ENCODE assay signal across 26 cellular contexts in the genomic region with DNA sequence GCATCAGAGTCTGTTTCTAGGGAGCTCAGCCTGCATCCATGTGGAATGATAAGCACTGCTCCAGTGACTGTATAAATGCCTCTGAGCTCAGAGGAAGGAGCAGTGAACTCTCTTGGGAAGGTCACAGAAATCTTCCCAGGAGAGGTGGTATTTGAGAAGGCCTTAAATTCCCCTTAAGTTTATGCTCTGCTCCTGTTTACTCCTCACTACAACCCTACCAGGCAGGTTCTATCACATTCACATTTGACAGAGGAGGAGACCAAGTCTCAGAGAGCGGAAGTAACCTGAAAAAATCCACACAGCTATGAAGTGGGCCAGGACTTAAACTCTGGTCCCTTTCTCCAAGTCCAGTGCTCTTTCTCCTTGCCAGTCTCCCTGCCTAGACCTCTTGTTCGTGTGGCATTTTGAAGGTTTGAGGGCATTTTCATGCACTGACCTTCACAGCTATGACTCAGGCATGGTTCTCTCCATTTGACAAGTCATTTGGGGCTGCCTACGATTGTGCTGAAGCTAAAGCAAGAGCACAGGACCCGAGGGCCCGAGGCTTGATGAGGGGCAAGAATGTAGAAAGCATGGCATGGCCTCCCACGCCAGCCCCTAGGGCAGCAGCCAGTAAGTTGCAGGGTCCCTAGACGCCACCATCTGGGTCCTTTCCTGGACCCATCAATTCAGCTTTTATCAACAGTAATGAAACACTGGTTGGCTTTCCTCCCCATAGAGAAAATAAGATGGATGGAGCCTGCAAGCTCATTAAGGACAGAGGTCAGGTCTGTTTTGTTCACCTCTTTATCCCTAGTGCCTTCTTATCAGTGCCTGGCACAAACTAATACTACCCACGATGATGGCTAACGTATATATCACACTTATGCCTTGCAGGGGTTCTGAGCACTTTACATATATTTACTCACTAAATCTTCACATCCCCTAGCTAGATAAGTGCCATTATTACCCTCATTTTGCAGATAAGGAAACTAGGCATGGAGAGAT. TPM values are rescaled to one million over a fixed set of nuclear protein-coding genes. Genes with fewer than 3 reads are reported as not detected.
DNase-seq lines count a peak whose midpoint lies in the region; ATAC-seq and TF ChIP-seq lines count a peak whose summit lies in the region.
"Had no signal": no experiment of that assay in that cellular context is flagged by ENCODE, and none has a peak within 500 bp of the region (broad histone marks: within the 10 kb centered on the region; RNA-seq: fewer than 3 reads in every experiment).

No MANE protein-coding gene starts in this region.

- peaks cover 27% of the 10 kb centered on the region for H3K4me1 Mint-ChIP-seq in stimulated activated naive CD8-positive, alpha-beta T cell treated with anti-CD3 and anti-CD28 coated beads, Interleukin-15, amount 100 ng/mL, for 72 hours
- H3K4me1 Mint-ChIP-seq in central memory CD8-positive, alpha-beta T cell, result peaks cover 32% of the 10 kb centered on the region
- H3K4me1 Mint-ChIP-seq in progenitor cell of endocrine pancreas (ENCODE audit: low read depth) (peaks cover 27% of the 10 kb centered on the region), endothelial cell (ENCODE audit: unreplicated experiment) (peaks cover 9% of the 10 kb centered on the region)

- peaks cover 1% of the 10 kb centered on the region for H3K36me3 Mint-ChIP-seq in central memory CD8-positive, alpha-beta T cell (ENCODE audit: insufficient read depth)
- H3K36me3 Mint-ChIP-seq in progenitor cell of endocrine pancreas (ENCODE audit: insufficient read depth) (no peaks in the 10 kb centered on the region), endothelial cell (ENCODE audit: low read depth, unreplicated experiment) (no peaks in the 10 kb centered on the region)
- H3K36me3 Mint-ChIP-seq: CD8-positive, alpha-beta T cell had no signal

- in situ Hi-C loops in G401 (cut with HindIII; ENCODE audit: low sequenced_read_pairs), result no loop called here

- H3K4me3 Mint-ChIP-seq in stimulated activated naive CD8-positive, alpha-beta T cell treated with anti-CD3 and anti-CD28 coated beads, Interleukin-15, amount 100 ng/mL, for 72 hours, result no peak overlapping the region
- H3K4me3 Mint-ChIP-seq in central memory CD8-positive, alpha-beta T cell, result no peak overlapping the region
- H3K4me3 Mint-ChIP-seq in progenitor cell of endocrine pancreas (ENCODE audit: low read depth), result no peak overlapping the region
- H3K4me3 Mint-ChIP-seq in endothelial cell (ENCODE audit: unreplicated experiment), result no peak overlapping the region
- H3K4me3 Mint-ChIP-seq: CD8-positive, alpha-beta T cell; IgD-negative memory B cell had no signal

- DNase-seq in stimulated activated naive CD8-positive, alpha-beta T cell treated with anti-CD3 and anti-CD28 coated beads, Interleukin-15, Interleukin-2, amounts not matched to agents 100 U/mL and 50 U/mL, for 24 hours, result no peak
- DNase-seq in stimulated activated naive CD8-positive, alpha-beta T cell treated with anti-CD3 and anti-CD28 coated beads, Interleukin-15, amount 100 ng/mL, for 72 hours, result no peak
- DNase-seq in central memory CD8-positive, alpha-beta T cell (ENCODE audit: low spot score in 2 of 2), result no peak
- DNase-seq in progenitor cell of endocrine pancreas (ENCODE audit: low spot score, unreplicated experiment), result no peak
- no peak for DNase-seq in endothelial cell (ENCODE audit: low spot score)
- DNase-seq in DMS 273 treated with DMSO at 0.1 percent for 48 hours (lab: John Stamatoyannopoulos, UW), result no peak
- DNase-seq in G401 (ENCODE audit: low spot score), result no peak
- DNase-seq: AML-193; C1 segment of cervical spinal cord; Caco-2; CD8-positive, alpha-beta T cell; DMS79; EL; GF-D8; MM.1S; NCI-H1694; NCI-H2029 treated with DMSO at 0.1 percent for 48 hours; NCI-H226; NCI-H510A; NCI-H69; Peyer's patch; SIG-M5 had no signal

- ATAC-seq in stimulated activated naive CD8-positive, alpha-beta T cell treated with anti-CD3 and anti-CD28 coated beads, Interleukin-15, Interleukin-2, amounts not matched to agents 100 U/mL and 50 U/mL, for 24 hours, result peak; percentile 28
- no peak for ATAC-seq in stimulated activated naive CD8-positive, alpha-beta T cell treated with anti-CD3 and anti-CD28 coated beads, Interleukin-15, amount 100 ng/mL, for 72 hours
- ATAC-seq in central memory CD8-positive, alpha-beta T cell (replicated peaks; ENCODE audit: extremely low read depth, poor library complexity, severe bottlenecking), result no peak
- ATAC-seq: A549; CD8-positive, alpha-beta T cell; HCT116 had no signal

- TF ChIP-seq CTCF in progenitor cell of endocrine pancreas (IDR thresholded peaks at IDR 0.05; ENCODE audit: unreplicated experiment) (no peak), endothelial cell (IDR thresholded peaks at IDR 0.05; ENCODE audit: unreplicated experiment) (no peak)

- H3K9me3 Mint-ChIP-seq in stimulated activated naive CD8-positive, alpha-beta T cell treated with anti-CD3 and anti-CD28 coated beads, Interleukin-15, amount 100 ng/mL, for 72 hours, result peaks cover 11 to 12% of the 10 kb centered on the region in 2 donors
- peaks cover 11% of the 10 kb centered on the region for H3K9me3 Mint-ChIP-seq in central memory CD8-positive, alpha-beta T cell
- H3K9me3 Mint-ChIP-seq in progenitor cell of endocrine pancreas (ENCODE audit: low read depth) (peaks cover 4% of the 10 kb centered on the region), endothelial cell (ENCODE audit: unreplicated experiment) (no peaks in the 10 kb centered on the region)
- H3K9me3 Mint-ChIP-seq: CD8-positive, alpha-beta T cell had no signal

- peak overlapping the region in 1 of 2 donors; percentile 82 for H3K27ac Mint-ChIP-seq in stimulated activated naive CD8-positive, alpha-beta T cell treated with anti-CD3 and anti-CD28 coated beads, Interleukin-15, amount 100 ng/mL, for 72 hours
- H3K27ac Mint-ChIP-seq in central memory CD8-positive, alpha-beta T cell (ENCODE audit: low read depth), result peak overlapping the region; percentile 29
- H3K27ac Mint-ChIP-seq in progenitor cell of endocrine pancreas (peak overlapping the region; percentile 2), endothelial cell (ENCODE audit: unreplicated experiment) (no peak overlapping the region)
- H3K27ac Mint-ChIP-seq: CD8-positive, alpha-beta T cell; IgD-negative memory B cell had no signal

- no peaks in the 10 kb centered on the region for H3K27me3 Mint-ChIP-seq in stimulated activated naive CD8-positive, alpha-beta T cell treated with anti-CD3 and anti-CD28 coated beads, Interleukin-15, amount 100 ng/mL, for 72 hours
- H3K27me3 Mint-ChIP-seq in central memory CD8-positive, alpha-beta T cell, result no peaks in the 10 kb centered on the region
- H3K27me3 Mint-ChIP-seq in progenitor cell of endocrine pancreas (peaks cover 46% of the 10 kb centered on the region), endothelial cell (ENCODE audit: unreplicated experiment) (peaks cover 14% of the 10 kb centered on the region)

RNA-seq across cellular contexts. Expression of gene UBXN10, which starts 5.4 kb away (rescaled TPM):
- 2.8 and 3.1 TPM in 2 replicates for total RNA-seq in progenitor cell of endocrine pancreas
- 0.13 TPM for total RNA-seq in endothelial cell (ENCODE audit: unreplicated experiment)
- 0.98 and 3.5 TPM in 2 replicates for total RNA-seq in G401 (2014; rRNA removed; shearing (Covaris generic))
- total RNA-seq: H4 had no signal

RNA-seq across cellular contexts. Expression of gene PLA2G2C, which starts 5.8 kb away (rescaled TPM):
- total RNA-seq in progenitor cell of endocrine pancreas, result not detected in 2 replicates
- total RNA-seq in endothelial cell (ENCODE audit: unreplicated experiment), result not detected
- total RNA-seq in G401 (2014; rRNA removed; shearing (Covaris generic)), result not detected in 2 replicates
- total RNA-seq: Caco-2; CD8-positive, alpha-beta T cell; H4 had no signal

RNA-seq across cellular contexts. Expression of gene PLA2G2F, which starts 41.4 kb away (rescaled TPM):
- total RNA-seq in progenitor cell of endocrine pancreas (not detected in 2 replicates), endothelial cell (ENCODE audit: unreplicated experiment) (not detected)
- not detected in 2 replicates for total RNA-seq in G401 (2014; rRNA removed; shearing (Covaris generic))
- total RNA-seq: Caco-2; CD8-positive, alpha-beta T cell; H4 had no signal
